ENCODE assay signal across 22 cellular contexts in genomic region chr4:162586266-162586665, GRCh38.
"Had no signal": no experiment of that assay in that cellular context is flagged by ENCODE, and none has a peak within 500 bp of the region (broad histone marks: within the 10 kb centered on the region; RNA-seq: fewer than 3 reads in every experiment).

No MANE protein-coding gene starts in this region.

- DNase-seq: foreskin melanocyte; heart left ventricle; hippocampal formation; kidney glomerular epithelial cell; mammary epithelial cell; naive thymus-derived CD4-positive, alpha-beta T cell; nephron progenitor cell; psoas muscle; retina; right lobe of liver; spleen; stimulated activated CD4-positive, alpha-beta T cell treated with anti-CD3 and anti-CD28 coated beads, Interleukin-15, amount 100 ng/mL, for 24 hours; stimulated activated CD4-positive, alpha-beta T cell treated with anti-CD3 and anti-CD28 coated beads, Interleukin-1b, Interleukin-23, amount 100 ng/mL, for 48 hours; stimulated activated CD4-positive, alpha-beta T cell treated with anti-CD3 and anti-CD28 coated beads, Interleukin-4, amount 100 ng/mL, for 24 hours; stimulated activated naive B cell treated with anti-CD40 and anti-IgM and Interleukin-4, amounts not matched to agents 10 μg/mL and 1 μg/mL and 100 μg/mL, for 72 hours; stimulated activated naive CD8-positive, alpha-beta T cell treated with anti-CD3 and anti-CD28 coated beads, Interleukin-15, amount 100 ng/mL, for 72 hours; testis; upper lobe of right lung had no signal

- H3K9me3 ChIP-seq: heart left ventricle, neutrophil, psoas muscle, right lobe of liver, spleen, testis, tibial nerve, upper lobe of right lung, vagina had no signal

- H3K36me3 ChIP-seq: heart left ventricle, neutrophil, right lobe of liver, spleen, tibial nerve, upper lobe of right lung, vagina had no signal

- H3K27me3 ChIP-seq: heart left ventricle, neutrophil, right lobe of liver, spleen, testis, tibial nerve, upper lobe of right lung, vagina had no signal

- ATAC-seq: heart left ventricle; naive thymus-derived CD4-positive, alpha-beta T cell; psoas muscle; right lobe of liver; stimulated activated naive B cell treated with anti-CD40 and anti-IgM and Interleukin-4, amounts not matched to agents 10 μg/mL and 1 μg/mL and 100 μg/mL, for 72 hours; stimulated activated naive CD8-positive, alpha-beta T cell treated with anti-CD3 and anti-CD28 coated beads, Interleukin-15, amount 100 ng/mL, for 72 hours; upper lobe of right lung had no signal

- H3K4me3 ChIP-seq: heart left ventricle, psoas muscle, right lobe of liver, spleen, testis, tibial nerve, upper lobe of right lung, vagina had no signal

- H3K4me1 ChIP-seq: heart left ventricle, psoas muscle, right lobe of liver, spleen, testis, tibial nerve, upper lobe of right lung, vagina had no signal

- H3K27ac ChIP-seq: heart left ventricle, neutrophil, psoas muscle, right lobe of liver, spleen, testis, tibial nerve, upper lobe of right lung, vagina had no signal

- FAIRE-seq: endothelial cell of umbilical vein had no signal
